8 cellular contexts compared by ENCODE assay signal in the genomic region with DNA sequence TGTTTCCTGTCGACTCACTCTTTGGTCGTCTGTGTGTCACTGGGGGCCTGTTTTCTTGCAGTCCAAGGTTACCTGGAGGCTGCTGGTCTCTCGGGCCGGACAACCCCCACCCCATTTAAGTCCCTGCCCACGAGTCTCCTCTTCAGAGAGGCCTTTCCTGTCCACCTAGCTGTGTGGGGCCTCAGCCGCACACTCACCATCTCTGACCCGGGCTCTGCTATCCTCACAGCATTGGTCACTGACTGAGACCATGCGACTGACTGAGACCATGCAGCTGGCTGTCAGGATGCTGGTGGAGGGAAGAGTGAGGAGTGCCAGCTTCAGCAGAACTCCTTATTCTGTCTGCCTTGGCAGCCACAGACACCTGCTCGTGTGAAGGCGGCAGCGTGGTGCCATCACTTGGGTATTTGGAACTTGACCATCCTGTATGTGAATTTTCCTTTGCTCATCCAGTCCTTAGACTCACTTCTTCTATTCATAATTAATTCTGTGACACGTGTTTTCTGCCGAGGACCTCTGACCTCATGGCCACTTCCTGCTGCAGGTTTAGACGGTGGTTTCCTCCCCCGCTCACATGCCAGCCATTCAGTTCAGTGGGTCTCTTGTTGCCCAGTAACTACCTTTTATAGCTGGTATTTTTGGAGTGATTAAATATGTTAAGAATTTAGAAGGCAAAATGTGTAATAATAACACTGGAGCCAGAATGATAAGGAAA. TPM values are rescaled to one million over a fixed set of nuclear protein-coding genes. Genes with fewer than 3 reads are reported as not detected.
DNase-seq lines count a peak whose midpoint lies in the region; ATAC-seq, FAIRE-seq and TF ChIP-seq lines count a peak whose summit lies in the region.

No MANE protein-coding gene starts in this region.

- H3K4me3 ChIP-seq in Jurkat, Clone E6-1 (ENCODE audit: low read length), result no peak overlapping the region

- FAIRE-seq in GM12892 (lab: Jason Lieb, UNC), result no peak

- peaks cover 27% of the 10 kb centered on the region for H3K4me1 Mint-ChIP-seq in activated T-cell treated with anti-CD3 and anti-CD28 coated beads, Interleukin-2, amount 50 U/mL, for 72 hours (ENCODE audit: low read depth)

- H3K4me3 Mint-ChIP-seq in activated T-cell treated with anti-CD3 and anti-CD28 coated beads, Interleukin-2, amount 50 U/mL, for 72 hours, result peak overlapping the region in 1 of 2 donors; percentile 29

- H3K27me3 Mint-ChIP-seq in activated T-cell treated with anti-CD3 and anti-CD28 coated beads, Interleukin-2, amount 50 U/mL, for 72 hours (ENCODE audit: low read depth), result no peaks in the 10 kb centered on the region

- peak; percentile 21 to 39 for DNase-seq in AML-193 (lab: John Stamatoyannopoulos, UW)
- peak; percentile 56 for DNase-seq in Jurkat, Clone E6-1 (ENCODE audit: low read depth, low spot score)
- peak; percentile 42 to 44 for DNase-seq in activated T-cell treated with anti-CD3 and anti-CD28 coated beads, Interleukin-2, amount 50 U/mL, for 72 hours
- DNase-seq in left colon, result no peak
- DNase-seq in AG20443 (ENCODE audit: low spot score), result no peak
- no peak for DNase-seq in GM12892 (ENCODE audit: insufficient read length)
- DNase-seq in NCI-H1930 (lab: John Stamatoyannopoulos, UW), result no peak

- peaks cover 0 to 1% of the 10 kb centered on the region in 2 donors for H3K36me3 Mint-ChIP-seq in activated T-cell treated with anti-CD3 and anti-CD28 coated beads, Interleukin-2, amount 50 U/mL, for 72 hours (ENCODE audit: insufficient read depth in 2 of 2)

- peak overlapping the region; percentile 27 for H3K27ac Mint-ChIP-seq in activated T-cell treated with anti-CD3 and anti-CD28 coated beads, Interleukin-2, amount 50 U/mL, for 72 hours

- intact Hi-C loops in left colon (cut with DNase I, micrococcal nuclease), result loop anchor here in 1 of 2 donors (10.0 kb wide), 1 partner anchor 406 kb away; no protein-coding TSS in a partner anchor

- ATAC-seq in activated T-cell treated with anti-CD3 and anti-CD28 coated beads, Interleukin-2, amount 50 U/mL, for 72 hours (replicated peaks in 1 of 2), result peak; percentile 64 to 68
- ATAC-seq in left colon (peak; percentile 24), GM21576 (IDR thresholded peaks at IDR 0.05; ENCODE audit: unreplicated experiment) (no peak)

- no peaks in the 10 kb centered on the region for H3K9me3 Mint-ChIP-seq in activated T-cell treated with anti-CD3 and anti-CD28 coated beads, Interleukin-2, amount 50 U/mL, for 72 hours

- TF ChIP-seq POLR2A in GM12892 (IDR thresholded peaks at IDR 0.05; ENCODE audit: low read depth, low read length), result no peak

RNA-seq across cellular contexts. Expression of gene ASB1, which starts 47.5 kb away (rescaled TPM):
- 35.8 TPM for polyA plus RNA-seq in Jurkat, Clone E6-1 (2012; ENCODE audit: insufficient read depth, insufficient read length)
- 10 to 100 TPM; 49.2 to 52.3 TPM for total RNA-seq in activated T-cell treated with anti-CD3 and anti-CD28 coated beads, Interleukin-2, amount 50 U/mL, for 72 hours
- 10 to 100 TPM; 20.1 to 22.1 TPM for total RNA-seq in left colon
- polyA plus RNA-seq in GM12892 (2012; ENCODE audit: missing spikeins), result 8.9 TPM

RNA-seq across cellular contexts. Expression of gene TRAF3IP1, which starts 58.9 kb away (rescaled TPM):
- 12.4 TPM for polyA plus RNA-seq in Jurkat, Clone E6-1 (2012; ENCODE audit: insufficient read depth, insufficient read length)
- total RNA-seq in activated T-cell treated with anti-CD3 and anti-CD28 coated beads, Interleukin-2, amount 50 U/mL, for 72 hours, result 10 to 100 TPM in 1 of 2 donors, 1 to 10 TPM in 1; 7.0 to 13.1 TPM
- total RNA-seq in left colon, result 10 to 100 TPM; 18.0 to 23.3 TPM
- 5.5 TPM for polyA plus RNA-seq in GM12892 (2012; ENCODE audit: missing spikeins)

Comparison
In these comparisons a context has a peak if more than half of its experiments do, and no peak if none do; other contexts are left out.
1. DNase-seq: peak in AML-193 (2 of 2), Jurkat, Clone E6-1 (single experiment) and activated T-cell treated with anti-CD3 and anti-CD28 coated beads, Interleukin-2, amount 50 U/mL, for 72 hours (2 of 2); none in left colon (0 of 2), AG20443 (single experiment), GM12892 (single experiment) and NCI-H1930 (0 of 2).